In the genomic region with DNA sequence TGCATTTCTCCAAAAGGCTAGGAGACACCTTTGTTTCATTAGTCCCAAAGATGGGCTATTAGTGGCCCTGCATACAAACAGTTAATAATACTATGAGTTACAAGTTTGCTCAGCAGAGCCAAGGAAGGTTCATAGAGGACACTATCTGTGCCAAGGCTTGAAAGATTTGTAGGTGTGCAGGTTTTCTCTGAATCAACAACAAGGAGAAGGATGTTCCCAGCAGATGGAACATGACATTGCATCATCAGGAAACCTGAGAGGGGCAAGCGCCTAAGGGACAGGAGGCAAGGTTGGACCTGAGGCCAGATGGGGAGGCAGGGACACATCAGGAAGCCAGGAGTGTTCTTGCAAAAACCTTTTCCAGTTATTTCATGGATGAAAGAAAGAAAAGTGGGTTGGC, we compare ENCODE assay signal across 1 cellular context.
TF ChIP-seq lines count a peak whose summit lies in the region.

No MANE protein-coding gene starts in this region.

TF ChIP-seq in K562, 482 proteins besides CTCF, POLR2A, EP300 and RAD21:
- TF ChIP-seq, protein P1, sequence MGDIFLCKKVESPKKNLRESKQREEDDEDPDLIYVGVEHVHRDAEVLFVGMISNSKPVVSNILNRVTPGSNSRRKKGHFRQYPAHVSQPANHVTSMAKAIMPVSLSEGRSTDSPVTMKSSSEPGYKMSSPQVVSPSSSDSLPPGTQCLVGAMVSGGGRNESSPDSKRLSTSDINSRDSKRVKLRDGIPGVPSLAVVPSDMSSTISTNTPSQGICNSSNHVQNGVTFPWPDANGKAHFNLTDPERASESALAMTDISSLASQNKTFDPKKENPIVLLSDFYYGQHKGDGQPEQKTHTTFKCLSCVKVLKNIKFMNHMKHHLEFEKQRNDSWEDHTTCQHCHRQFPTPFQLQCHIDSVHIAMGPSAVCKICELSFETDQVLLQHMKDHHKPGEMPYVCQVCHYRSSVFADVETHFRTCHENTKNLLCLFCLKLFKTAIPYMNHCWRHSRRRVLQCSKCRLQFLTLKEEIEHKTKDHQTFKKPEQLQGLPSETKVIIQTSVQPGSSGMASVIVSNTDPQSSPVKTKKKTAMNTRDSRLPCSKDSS (IDR thresholded peaks at IDR 0.05; ENCODE audit: low read depth, partially characterized antibody), result no peak
- peak; percentile 30; the same call in 1 of the 2 replicates for TF ChIP-seq CEBPB (tag; IDR thresholded peaks at IDR 0.05)
- TF ChIP-seq ATF3 (IDR thresholded peaks at IDR 0.05), result peak; percentile 77
- TF ChIP-seq ATF3 (CRISPR knock-in tag; conservative IDR thresholded peaks at IDR 0.05), result no peak
- no peak for TF ChIP-seq CEBPG (CRISPR knock-in tag; IDR thresholded peaks at IDR 0.05)
- TF ChIP-seq CEBPG (tag; conservative IDR thresholded peaks at IDR 0.05 in 1 of 2, IDR thresholded peaks at IDR 0.05 in 1 of 2), result 0 out of 4 replicates have a peak, but pooled peaks of 1 of the 2 experiments have one; percentile 46
- no peak for TF ChIP-seq ZNF146 (CRISPR knock-in tag; IDR thresholded peaks at IDR 0.05; ENCODE audit: unreplicated experiment)
- no peak for TF ChIP-seq ZNF41 (CRISPR knock-in tag; conservative IDR thresholded peaks at IDR 0.05)
- TF ChIP-seq HMG20B (CRISPR knock-in tag; IDR thresholded peaks at IDR 0.05), result no peak
- 0 out of 4 replicates have a peak, but pooled peaks of 1 of the 2 experiments have one; percentile 8 for TF ChIP-seq MAZ (CRISPR knock-in tag; conservative IDR thresholded peaks at IDR 0.05 in 1 of 2, IDR thresholded peaks at IDR 0.05 in 1 of 2)
- TF ChIP-seq HNRNPH1 (optimal IDR thresholded peaks at IDR 0.05; ENCODE audit: low read depth, low read length), result no peak
- no peak for TF ChIP-seq ZNF586 (CRISPR knock-in tag; conservative IDR thresholded peaks at IDR 0.05)
- no peak for TF ChIP-seq MTA3 (IDR thresholded peaks at IDR 0.05; ENCODE audit: borderline replicate concordance)
TF ChIP-seq in K562: peak in this region for 4.
